Comparison of ENCODE assay signal across 8 cellular contexts in the genomic region with DNA sequence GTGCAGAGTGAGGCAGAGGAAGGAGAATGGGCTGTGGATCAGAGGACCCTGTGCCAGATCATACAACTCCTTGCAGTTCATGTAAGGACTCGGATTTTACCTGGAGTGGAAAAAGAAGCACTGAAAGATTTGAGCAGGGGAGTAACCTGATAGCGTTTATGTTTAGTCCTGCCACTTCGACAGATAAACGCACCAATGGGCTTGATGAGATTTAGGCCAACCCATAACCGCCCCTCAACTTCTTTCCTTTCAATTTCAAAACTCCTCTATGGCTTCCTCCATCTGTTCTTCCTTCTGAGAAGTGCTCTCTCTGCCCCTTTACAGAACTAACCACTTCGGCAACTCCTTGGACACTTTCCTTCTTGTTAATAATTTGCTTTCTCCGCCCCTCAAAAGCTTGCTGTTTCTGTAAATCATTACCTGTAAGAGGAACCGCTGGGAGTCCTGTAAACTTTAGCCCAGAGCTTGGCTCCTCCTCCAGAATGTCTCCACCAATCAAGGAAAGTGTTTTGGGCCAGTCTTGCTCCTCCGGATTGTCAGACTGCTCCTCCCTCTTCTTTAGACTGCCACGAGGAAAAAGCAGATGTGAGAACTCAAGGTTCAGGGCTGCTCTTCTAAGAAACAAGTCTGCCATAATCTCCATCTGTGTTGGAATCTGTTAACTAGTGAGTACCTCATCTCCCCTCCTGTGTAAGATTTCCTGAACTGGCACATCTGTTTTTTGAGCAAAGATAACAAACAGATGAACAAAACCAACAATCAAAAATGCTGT. TPM values are rescaled to one million over a fixed set of nuclear protein-coding genes. Genes with fewer than 3 reads are reported as not detected.
A peak's percentile ranks its signal among the peaks of the same experiment; 100 is the strongest.
DNase-seq lines count a peak whose midpoint lies in the region; ATAC-seq and TF ChIP-seq lines count a peak whose summit lies in the region.

A gene with protein sequence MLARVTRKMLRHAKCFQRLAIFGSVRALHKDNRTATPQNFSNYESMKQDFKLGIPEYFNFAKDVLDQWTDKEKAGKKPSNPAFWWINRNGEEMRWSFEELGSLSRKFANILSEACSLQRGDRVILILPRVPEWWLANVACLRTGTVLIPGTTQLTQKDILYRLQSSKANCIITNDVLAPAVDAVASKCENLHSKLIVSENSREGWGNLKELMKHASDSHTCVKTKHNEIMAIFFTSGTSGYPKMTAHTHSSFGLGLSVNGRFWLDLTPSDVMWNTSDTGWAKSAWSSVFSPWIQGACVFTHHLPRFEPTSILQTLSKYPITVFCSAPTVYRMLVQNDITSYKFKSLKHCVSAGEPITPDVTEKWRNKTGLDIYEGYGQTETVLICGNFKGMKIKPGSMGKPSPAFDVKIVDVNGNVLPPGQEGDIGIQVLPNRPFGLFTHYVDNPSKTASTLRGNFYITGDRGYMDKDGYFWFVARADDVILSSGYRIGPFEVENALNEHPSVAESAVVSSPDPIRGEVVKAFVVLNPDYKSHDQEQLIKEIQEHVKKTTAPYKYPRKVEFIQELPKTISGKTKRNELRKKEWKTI (plus strand): TSS at position 554 of the 772 bp plus-strand sequence. CDS start 6,021 bp downstream, outside the sequence.

- H3K4me1 Mint-ChIP-seq in WTC11, result peaks cover 18% of the 10 kb centered on the region
- H3K4me1 Mint-ChIP-seq in chondrocyte (ENCODE audit: low read depth), result peaks cover 12% of the 10 kb centered on the region

- H4K20me1 ChIP-seq in IMR-90 (ENCODE audit: insufficient read depth, low read length), result no peaks in the 10 kb centered on the region

- H3K56ac ChIP-seq in IMR-90 (ENCODE audit: extremely low read depth, insufficient read depth, low read length), result no peak within 1 kb of the TSS

- H2BK15ac ChIP-seq in IMR-90 (ENCODE audit: low read depth, low read length), result no peak within 1 kb of the TSS

- H3K23ac ChIP-seq in IMR-90 (ENCODE audit: low read depth, low read length), result no peak within 1 kb of the TSS

- no peak within 1 kb of the TSS for H2BK120ac ChIP-seq in IMR-90 (ENCODE audit: low read depth, low read length)

- 25% methylated on average over 1 of the region's 10 CpGs; no CpG with 5 or more reads in 1 of the 2 experiments for WGBS in IMR-90 (ENCODE audit: extremely low coverage in 2 of 2, insufficient read length in 1 of 2), 2 experiments

- H4K91ac ChIP-seq in IMR-90 (ENCODE audit: insufficient read depth, low read depth, low read length), result no peak within 1 kb of the TSS

- no peak within 1 kb of the TSS for H2BK5ac ChIP-seq in IMR-90 (ENCODE audit: low read depth, low read length, poor library complexity, severe bottlenecking)

- H3K4me3 Mint-ChIP-seq in WTC11, result peak within 1 kb of the TSS; percentile 79
- H3K4me3 Mint-ChIP-seq in chondrocyte (ENCODE audit: unreplicated experiment), result peak within 1 kb of the TSS; percentile 82

- no peak within 1 kb of the TSS; the same call in 1 of the 2 replicates for H3K18ac ChIP-seq in IMR-90 (ENCODE audit: low read depth, low read length)

- H3K4ac ChIP-seq in IMR-90 (ENCODE audit: low read depth, low read length), result no peak within 1 kb of the TSS

- H3K36me3 ChIP-seq in ES-I3 (ENCODE audit: insufficient read depth, low read length) (no peaks in the 10 kb centered on the region), IMR-90 (ENCODE audit: control insufficient read depth, insufficient read depth, low read length) (no peaks in the 10 kb centered on the region)

- intact Hi-C loops in IMR-90 (cut with micrococcal nuclease), result loop anchor here (1.0 kb wide), 1 partner anchor 22 kb away; a partner anchor contains a TSS

- no TSS peak for BruUV-seq in IMR-90 (replicated peaks; lab: Mats Ljungman, UMichigan)

- H3K27ac ChIP-seq in IMR-90 (ENCODE audit: insufficient read depth, low read length), result no peak within 1 kb of the TSS

- no peak within 1 kb of the TSS for H2BK20ac ChIP-seq in IMR-90 (ENCODE audit: low read depth, low read length)

- H3K14ac ChIP-seq in IMR-90 (replicated peaks; ENCODE audit: low read depth, low read length), result no peak within 1 kb of the TSS

- ATAC-seq in GM21723 (IDR thresholded peaks at IDR 0.05; ENCODE audit: unreplicated experiment), result peak; percentile 97
- ATAC-seq in IMR-90 (ENCODE audit: low read depth), result peak; percentile 100
- peak; percentile 99 for ATAC-seq in WTC11

- peak within 1 kb of the TSS in 1 of 2 experiments; percentile 41; a peak in 1 of 4 replicates for H4K8ac ChIP-seq in IMR-90 (ENCODE audit: low read depth in 2 of 2, low read length in 2 of 2)

- in situ Hi-C loops in IMR-90 (cut with MboI; ENCODE audit: low sequenced_read_pairs), result no loop called here

- TF ChIP-seq CTCF in IMR-90 (conservative IDR thresholded peaks at IDR 0.05; ENCODE audit: low read depth, low read length) (no peak), WTC11 (IDR thresholded peaks at IDR 0.05) (no peak), chondrocyte (IDR thresholded peaks at IDR 0.05) (no peak)

- no peak for TF ChIP-seq POLR2A in IMR-90 (IDR thresholded peaks at IDR 0.05; ENCODE audit: low read depth, low read length)

- peak; percentile 76 for DNase-seq in IMR-90
- DNase-seq in WTC11 (ENCODE audit: low spot score), result peak; percentile 39
- DNase-seq in chondrocyte (ENCODE audit: low spot score), result no peak
- peak; percentile 98 for DNase-seq in kidney tubule cell (ENCODE audit: low spot score)
- peak; percentile 26 to 54 (median 36) for DNase-seq in stimulated activated CD4-positive, alpha-beta T cell treated with anti-CD3 and anti-CD28 coated beads, TNF-alpha, amount 100 ng/mL, for 24 hours (ENCODE audit: low read depth in 3 of 3)
- no peak for DNase-seq in occipital lobe (lab: John Stamatoyannopoulos, UW)

- H3K27me3 Mint-ChIP-seq in WTC11 (ENCODE audit: low read depth), result peaks cover 6% of the 10 kb centered on the region
- H3K27me3 Mint-ChIP-seq in chondrocyte (ENCODE audit: low read depth), result peaks cover 13% of the 10 kb centered on the region

- H2AFZ ChIP-seq in IMR-90 (replicated peaks; ENCODE audit: low read length, poor library complexity), result peak within 1 kb of the TSS; percentile 67

- no peak within 1 kb of the TSS for H2AK5ac ChIP-seq in IMR-90 (ENCODE audit: low read depth, low read length)

- POLR2A ChIA-PET in IMR-90 (lab: Charles Lee; ENCODE audit: unreplicated experiment), result no interaction called here
- POLR2A ChIA-PET in WTC11 (lab: Charles Lee), result no interaction called here

- H3K36me3 Mint-ChIP-seq in WTC11, result peaks cover 8% of the 10 kb centered on the region; the same call in 1 of the 2 replicates
- no peaks in the 10 kb centered on the region for H3K36me3 Mint-ChIP-seq in chondrocyte (ENCODE audit: low read depth)

- H4K5ac ChIP-seq in IMR-90 (ENCODE audit: low read depth, low read length), result no peak within 1 kb of the TSS

- H3K27me3 ChIP-seq in IMR-90 (ENCODE audit: control insufficient read depth, insufficient read depth, low read length), result no peaks in the 10 kb centered on the region

- H3K9ac ChIP-seq in ES-I3 (ENCODE audit: low read depth, low read length) (peak within 1 kb of the TSS; percentile 71; the same call in 1 of the 2 replicates), IMR-90 (ENCODE audit: low read depth, low read length) (no peak within 1 kb of the TSS)

- H3K9me3 ChIP-seq in ES-I3 (ENCODE audit: control insufficient read depth, insufficient read depth, low read length), result no peaks in the 10 kb centered on the region
- H3K9me3 ChIP-seq in IMR-90 (ENCODE audit: control insufficient read depth, insufficient read depth, low read length), result no peaks in the 10 kb centered on the region

- H3K9me3 Mint-ChIP-seq in WTC11 (peaks cover 25% of the 10 kb centered on the region), chondrocyte (ENCODE audit: low read depth) (peaks cover 8% of the 10 kb centered on the region)

- peak within 1 kb of the TSS; percentile 56 for H3K4me3 ChIP-seq in IMR-90 (ENCODE audit: insufficient read depth, low read depth, low read length)

- H3K4me1 ChIP-seq in ES-I3 (ENCODE audit: insufficient read depth, low read length) (no peaks in the 10 kb centered on the region), IMR-90 (ENCODE audit: control insufficient read depth, insufficient read depth, low read length) (no peaks in the 10 kb centered on the region)

- H3K9me1 ChIP-seq in IMR-90 (ENCODE audit: insufficient read depth, low read length), result no peaks in the 10 kb centered on the region

- peak within 1 kb of the TSS; percentile 79 for H3K4me2 ChIP-seq in IMR-90 (ENCODE audit: low read depth, low read length)

- H3K79me1 ChIP-seq in IMR-90 (ENCODE audit: low read depth in 1 of 2, low read length in 2 of 2), result no peaks in the 10 kb centered on the region

- no peak within 1 kb of the TSS for H2AK9ac ChIP-seq in IMR-90 (replicated peaks; ENCODE audit: low read depth, low read length, poor library complexity)

- CTCF ChIA-PET in IMR-90 (lab: Yijun Ruan, JAX), result no interaction called here
- CTCF ChIA-PET in WTC11 (lab: Charles Lee), result interaction anchor here (1.0 to 2.6 kb wide), 2 partner anchors 11 to 1162 kb away, joined by 4 to 19 read pairs; no protein-coding TSS in a partner anchor

- H3K27ac Mint-ChIP-seq in WTC11 (peak within 1 kb of the TSS; percentile 75; the same call in 1 of the 2 replicates), chondrocyte (ENCODE audit: unreplicated experiment) (peak within 1 kb of the TSS; percentile 84)

- dilution Hi-C loops in IMR-90 (cut with HindIII; ENCODE audit: low sequenced_read_pairs, unreplicated experiment), result no loop called here

- TF ChIP-seq RAD21 in IMR-90 (IDR thresholded peaks at IDR 0.05; ENCODE audit: low read length), result no peak

TF ChIP-seq in WTC11, 78 proteins besides CTCF, POLR2A, EP300 and RAD21 (continues in another document):
- TF ChIP-seq GTF2I (CRISPR knock-in tag; conservative IDR thresholded peaks at IDR 0.05) (no peak), MYBL2 (CRISPR knock-in tag; IDR thresholded peaks at IDR 0.05) (no peak)

RNA-seq across cellular contexts. Expression of the gene that starts here (rescaled TPM):
- total RNA-seq in IMR-90 (2012; rRNA removed) (0.54 and 0.56 TPM in 2 replicates), WTC11 (2021) (5.0 to 6.5 TPM (median 6.5 TPM) in 3 replicates), chondrocyte (0.48 to 2.0 TPM (median 1.9 TPM) in 3 replicates), occipital lobe (0.47 TPM)
- 0.50 and 0.55 TPM in 2 replicates for polyA plus RNA-seq in IMR-90 (2012; rRNA removed)
- 0.01 and 0.14 TPM in 2 replicates for polyA plus RNA-seq in IMR-90 (2012; cell fraction: cytosol; rRNA removed)
- 0.08 and 0.57 TPM in 2 replicates for polyA plus RNA-seq in IMR-90 (2012; cell fraction: nucleus; rRNA removed; ENCODE audit: low replicate concordance)

Comparison
In these comparisons a context has a peak if more than half of its experiments do, and no peak if none do; other contexts are left out.
1. Peak in DNase-seq, ATAC-seq, H3K4me3 ChIP-seq and H3K4me2 ChIP-seq in IMR-90; RNA of the gene not detected or under 1 TPM.
2. DNase-seq: peak in WTC11 (single experiment), kidney tubule cell (single experiment) and stimulated activated CD4-positive, alpha-beta T cell treated with anti-CD3 and anti-CD28 coated beads, TNF-alpha, amount 100 ng/mL, for 24 hours (3 of 3); none in chondrocyte (single experiment) and occipital lobe (single experiment).
3. Peak in every context shown above with its lines, with median percentiles within 50 percentile points of each other: ATAC-seq.